Comparison of ENCODE assay signal across 8 cellular contexts in the genomic region with DNA sequence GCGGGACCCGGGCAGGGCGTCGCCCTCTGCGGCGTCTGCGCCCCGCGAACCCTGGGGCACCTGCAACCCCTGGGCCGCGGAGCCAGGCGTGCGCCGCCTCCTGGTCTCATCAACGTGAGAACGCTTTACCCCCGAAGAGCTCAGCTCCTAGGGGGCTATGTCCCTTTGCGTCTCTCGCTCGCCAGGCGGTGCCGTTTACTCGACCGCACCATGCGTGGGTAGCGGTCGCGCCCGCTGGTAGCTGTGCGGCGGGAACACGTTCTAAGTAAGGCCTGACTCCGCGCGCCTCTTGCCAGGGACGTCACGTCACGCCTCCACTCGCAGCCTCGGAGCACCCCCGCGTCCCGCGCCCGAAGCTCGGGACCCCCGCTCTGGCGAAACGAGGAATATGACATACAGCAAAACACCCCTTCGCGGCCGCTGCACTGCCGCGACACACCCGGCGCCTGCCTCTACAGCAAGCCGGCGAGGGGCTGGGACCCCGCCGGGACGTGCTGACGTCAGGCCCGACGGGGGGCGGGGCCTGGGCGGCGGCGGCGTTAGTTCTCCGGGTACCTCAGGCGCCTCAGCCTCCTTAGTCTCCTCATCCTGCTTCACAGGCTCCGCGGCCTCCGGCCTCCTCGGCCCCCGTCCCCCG. TPM values are rescaled to one million over a fixed set of nuclear protein-coding genes. Genes with fewer than 3 reads are reported as not detected.
A peak's percentile ranks its signal among the peaks of the same experiment; 100 is the strongest.
DNase-seq lines count a peak whose midpoint lies in the region; ATAC-seq and TF ChIP-seq lines count a peak whose summit lies in the region.

A gene with protein sequence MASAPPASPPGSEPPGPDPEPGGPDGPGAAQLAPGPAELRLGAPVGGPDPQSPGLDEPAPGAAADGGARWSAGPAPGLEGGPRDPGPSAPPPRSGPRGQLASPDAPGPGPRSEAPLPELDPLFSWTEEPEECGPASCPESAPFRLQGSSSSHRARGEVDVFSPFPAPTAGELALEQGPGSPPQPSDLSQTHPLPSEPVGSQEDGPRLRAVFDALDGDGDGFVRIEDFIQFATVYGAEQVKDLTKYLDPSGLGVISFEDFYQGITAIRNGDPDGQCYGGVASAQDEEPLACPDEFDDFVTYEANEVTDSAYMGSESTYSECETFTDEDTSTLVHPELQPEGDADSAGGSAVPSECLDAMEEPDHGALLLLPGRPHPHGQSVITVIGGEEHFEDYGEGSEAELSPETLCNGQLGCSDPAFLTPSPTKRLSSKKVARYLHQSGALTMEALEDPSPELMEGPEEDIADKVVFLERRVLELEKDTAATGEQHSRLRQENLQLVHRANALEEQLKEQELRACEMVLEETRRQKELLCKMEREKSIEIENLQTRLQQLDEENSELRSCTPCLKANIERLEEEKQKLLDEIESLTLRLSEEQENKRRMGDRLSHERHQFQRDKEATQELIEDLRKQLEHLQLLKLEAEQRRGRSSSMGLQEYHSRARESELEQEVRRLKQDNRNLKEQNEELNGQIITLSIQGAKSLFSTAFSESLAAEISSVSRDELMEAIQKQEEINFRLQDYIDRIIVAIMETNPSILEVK (plus strand): TSS at position 568 of the 637 bp plus-strand sequence. CDS start 358 bp downstream, outside the sequence.

- H3K36me3 ChIP-seq in KMS-11 (ENCODE audit: insufficient read depth), result no peaks in the 10 kb centered on the region
- peaks cover 13% of the 10 kb centered on the region for H3K36me3 ChIP-seq in RWPE2 (ENCODE audit: low read depth)
- H3K36me3 ChIP-seq in stomach smooth muscle (ENCODE audit: control insufficient read depth in 2 of 2, insufficient read depth in 2 of 2, low read length in 2 of 2), result no peaks in the 10 kb centered on the region

- ATAC-seq in GM21619 (IDR thresholded peaks at IDR 0.05; ENCODE audit: unreplicated experiment) (peak; percentile 78), RWPE2 (ENCODE audit: low read depth) (peak; percentile 64)

- H3K4me2 ChIP-seq in KMS-11, result peak within 1 kb of the TSS; percentile 96

- H3K27ac Mint-ChIP-seq in neural crest cell (ENCODE audit: unreplicated experiment), result no peak within 1 kb of the TSS

- peaks cover 15% of the 10 kb centered on the region; the same call in 1 of the 2 replicates for H3K79me2 ChIP-seq in KMS-11 (ENCODE audit: insufficient read depth, low read depth)

- H3K9me3 Mint-ChIP-seq in neural crest cell, result no peaks in the 10 kb centered on the region

- H3K27me3 Mint-ChIP-seq in neural crest cell (ENCODE audit: low read depth), result peaks cover 23% of the 10 kb centered on the region

- H3K9me3 ChIP-seq in RWPE2 (ENCODE audit: severe bottlenecking) (no peaks in the 10 kb centered on the region), stomach smooth muscle (ENCODE audit: control insufficient read depth in 2 of 2, low read length in 2 of 2) (no peaks in the 10 kb centered on the region)

- H3K27ac ChIP-seq in KMS-11 (0 out of 2 replicates have a peak within 1 kb of the TSS, but pooled peaks have one; percentile 8), RWPE2 (ENCODE audit: poor library complexity, severe bottlenecking) (peak within 1 kb of the TSS; percentile 95), stomach smooth muscle (ENCODE audit: low read length) (peak within 1 kb of the TSS; percentile 94)

- peak within 1 kb of the TSS; percentile 98 for H3K4me3 Mint-ChIP-seq in neural crest cell

- peak; percentile 64 for DNase-seq in DMS79 treated with DMSO at 0.1 percent for 48 hours (lab: John Stamatoyannopoulos, UW)
- peak; percentile 79 for DNase-seq in RWPE2 (ENCODE audit: low spot score)
- DNase-seq in activated effector memory CD4-positive, alpha-beta T cell treated with Interleukin-2 at 50 U/mL for 16 hours, result peak; percentile 78
- peak; percentile 66 for DNase-seq in fibroblast of the conjunctiva (ENCODE audit: low read depth)
- DNase-seq in neural crest cell (ENCODE audit: low read depth, low spot score), result peak; percentile 78

- TF ChIP-seq CTCF in KMS-11 (conservative IDR thresholded peaks at IDR 0.05; ENCODE audit: low read depth, low read length) (no peak), RWPE2 (IDR thresholded peaks at IDR 0.05; ENCODE audit: poor library complexity, severe bottlenecking) (peak; percentile 36), neural crest cell (conservative IDR thresholded peaks at IDR 0.05) (peak; percentile 52)

- H3K4me1 ChIP-seq in KMS-11 (ENCODE audit: low read depth, poor library complexity, severe bottlenecking), result peaks cover 21% of the 10 kb centered on the region
- peaks cover 13% of the 10 kb centered on the region for H3K4me1 ChIP-seq in RWPE2 (ENCODE audit: insufficient read depth, poor library complexity, severe bottlenecking)
- peaks cover 28% of the 10 kb centered on the region for H3K4me1 ChIP-seq in stomach smooth muscle (ENCODE audit: control insufficient read depth, insufficient read depth, low read length)

- H3K4me3 ChIP-seq in KMS-11 (IDR thresholded peaks at IDR 0.05; ENCODE audit: insufficient read depth, low read depth, low read length) (no peak within 1 kb of the TSS), RWPE2 (ENCODE audit: severe bottlenecking) (peak within 1 kb of the TSS; percentile 77), stomach smooth muscle (ENCODE audit: low read length in 2 of 2) (peak within 1 kb of the TSS; percentile 74 to 84)

- peaks cover 2% of the 10 kb centered on the region for H3K36me3 Mint-ChIP-seq in neural crest cell (ENCODE audit: low read depth)

- H4K20me1 ChIP-seq in KMS-11 (ENCODE audit: insufficient read depth), result no peaks in the 10 kb centered on the region

- H2AFZ ChIP-seq in KMS-11 (ENCODE audit: low read depth), result peak within 1 kb of the TSS; percentile 97

- peaks cover 42% of the 10 kb centered on the region for H3K4me1 Mint-ChIP-seq in neural crest cell

- H3K9ac ChIP-seq in KMS-11, result peak within 1 kb of the TSS; percentile 52; the same call in 1 of the 2 replicates
- peak within 1 kb of the TSS; percentile 71 to 79 for H3K9ac ChIP-seq in stomach smooth muscle (ENCODE audit: low read length in 2 of 2)

- H3K27me3 ChIP-seq in KMS-11 (ENCODE audit: insufficient read depth, low read depth), result peaks cover 5% of the 10 kb centered on the region; the same call in 1 of the 2 replicates
- no peaks in the 10 kb centered on the region for H3K27me3 ChIP-seq in RWPE2 (ENCODE audit: insufficient read depth, poor library complexity, severe bottlenecking)
- H3K27me3 ChIP-seq in stomach smooth muscle (ENCODE audit: control insufficient read depth in 1 of 2, insufficient read depth in 2 of 2, low read length in 2 of 2), result no peaks in the 10 kb centered on the region

RNA-seq across cellular contexts. Expression of the gene that starts here (rescaled TPM):
- total RNA-seq in neural crest cell, result 70.5 and 72.2 TPM in 2 replicates

Comparison
In these comparisons a context has a peak if more than half of its experiments do, and no peak if none do; other contexts are left out.
1. H3K27ac ChIP-seq: peak in every context shown above with its lines; median percentile 95 in RWPE2; 94 in stomach smooth muscle; 8 in KMS-11.